Comparison of ENCODE assay signal across 7 cellular contexts in the genomic region with DNA sequence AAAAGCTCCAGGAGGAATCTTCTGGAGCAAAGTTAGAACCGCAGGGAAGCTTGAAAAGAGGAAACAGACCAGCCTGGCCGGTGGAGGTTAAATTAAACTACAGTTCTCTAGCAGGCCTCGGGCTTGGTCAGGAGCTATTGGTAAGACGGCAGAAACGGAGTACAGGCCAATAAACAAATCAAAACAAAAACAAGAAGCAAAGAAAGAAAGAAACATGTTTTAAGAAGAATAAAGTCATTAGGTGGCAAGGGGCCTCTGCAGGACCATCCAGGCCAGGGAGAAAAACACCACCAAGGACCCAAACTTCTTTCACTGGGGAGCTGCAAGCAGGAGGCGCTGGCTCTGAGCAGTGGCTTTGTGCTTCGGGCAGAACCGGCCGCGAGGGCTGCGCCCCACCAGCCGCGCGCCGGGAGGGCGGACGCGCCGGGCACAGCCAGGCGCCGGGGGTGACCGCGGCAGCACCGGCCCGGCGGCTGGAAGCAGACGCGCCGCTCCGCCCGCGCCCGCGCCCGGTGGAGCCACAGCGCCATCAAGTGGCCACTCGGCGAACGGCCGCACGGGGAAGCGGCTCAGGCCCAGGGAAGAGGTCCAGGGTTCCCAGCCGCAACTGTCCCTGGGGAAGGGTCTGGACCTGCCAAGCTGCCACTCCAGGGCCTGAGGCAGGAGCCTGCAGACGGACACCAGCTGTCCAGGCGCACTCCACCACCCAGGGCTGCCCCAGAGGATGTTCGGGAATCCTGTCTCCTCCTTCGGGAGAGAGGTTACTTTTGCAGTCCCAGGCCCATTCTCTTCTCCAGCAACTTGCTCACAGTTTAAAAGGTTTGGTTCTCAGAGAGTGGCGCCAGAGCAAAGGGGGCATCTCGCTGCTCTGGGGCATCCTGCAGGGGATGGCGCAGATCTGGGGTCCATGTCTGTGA.
A peak's percentile ranks its signal among the peaks of the same experiment; 100 is the strongest.
DNase-seq lines count a peak whose midpoint lies in the region; ATAC-seq and TF ChIP-seq lines count a peak whose summit lies in the region.

No MANE protein-coding gene starts in this region.

- in situ Hi-C loops in GM13976 (cut with MboI; ENCODE audit: low sequenced_read_pairs, unreplicated experiment) (loop anchor here (25.0 kb wide), 3 partner anchors 428 to 1778 kb away; partner anchors contain the start of gene SOX9), gastrocnemius medialis (cut with MboI; ENCODE audit: low sequenced_read_pairs in 4 of 4) (loop anchor here (5.0 to 25.0 kb wide), 5 partner anchors 1078 to 1905 kb away; no protein-coding TSS in a partner anchor)

- peak overlapping the region; percentile 64 for H3K27ac Mint-ChIP-seq in HFFc6

- DNase-seq in GM13976 (ENCODE audit: low spot score) (peak; percentile 92), HFFc6 (peak; percentile 64), NB4 (ENCODE audit: low read depth) (peak; percentile 70), T-helper 9 cell (peak; percentile 38), astrocyte of the hippocampus (ENCODE audit: low read depth, low spot score) (peak; percentile 95), hypothalamus (lab: John Stamatoyannopoulos, UW) (peak in 49 of 51 donors; percentile 27 to 91 (median 72)), gastrocnemius medialis (peak; percentile 10 to 33)

- no peaks in the 10 kb centered on the region for H3K27me3 Mint-ChIP-seq in HFFc6 (ENCODE audit: insufficient read depth)

- no peak for TF ChIP-seq POLR2A in NB4 (IDR thresholded peaks at IDR 0.05; ENCODE audit: extremely low read depth, insufficient read length)
- TF ChIP-seq POLR2A in gastrocnemius medialis (IDR thresholded peaks at IDR 0.05): no peak

- H3K4me3 Mint-ChIP-seq in HFFc6: peak overlapping the region; percentile 75

- no peaks in the 10 kb centered on the region for H3K27me3 ChIP-seq in gastrocnemius medialis

- no peaks in the 10 kb centered on the region for H3K9me3 ChIP-seq in gastrocnemius medialis

- intact Hi-C loops in gastrocnemius medialis (cut with DNase I; ENCODE audit: low total_unique reads): loop anchor here (1.0 kb wide), 3 partner anchors 1067 to 1904 kb away; no protein-coding TSS in a partner anchor

- no peaks in the 10 kb centered on the region for H3K36me3 ChIP-seq in gastrocnemius medialis

- H3K27ac ChIP-seq in gastrocnemius medialis: no peak overlapping the region

- TF ChIP-seq CTCF in GM13976 (IDR thresholded peaks at IDR 0.05; ENCODE audit: borderline replicate concordance, control extremely low read depth, extremely low read depth, insufficient read depth, missing control alignments) (peak; percentile 100), HFFc6 (IDR thresholded peaks at IDR 0.05) (peak; percentile 90), NB4 (IDR thresholded peaks at IDR 0.05; ENCODE audit: low read depth, low read length) (peak; percentile 60), gastrocnemius medialis (IDR thresholded peaks at IDR 0.05 in 4 of 5, conservative IDR thresholded peaks at IDR 0.05 in 1 of 5) (peak; percentile 80 to 96 (median 94))

- no peaks in the 10 kb centered on the region for H3K9me3 Mint-ChIP-seq in HFFc6

- ATAC-seq in gastrocnemius medialis: peak; percentile 83 to 85

- peaks cover 11% of the 10 kb centered on the region for H3K4me1 Mint-ChIP-seq in HFFc6 (ENCODE audit: low read depth)

- H3K36me3 Mint-ChIP-seq in HFFc6 (ENCODE audit: low read depth): no peaks in the 10 kb centered on the region

- peaks cover 0 to 3% of the 10 kb centered on the region in 2 donors for H3K4me1 ChIP-seq in gastrocnemius medialis

- H3K4me3 ChIP-seq in NB4 (ENCODE audit: low read depth, low read length) (no peak overlapping the region), gastrocnemius medialis (peak overlapping the region in 1 of 4 donors; percentile 28)

Comparison
In these comparisons a context has a peak if more than half of its experiments do, and no peak if none do; other contexts are left out.
1. DNase-seq: peak in every context shown above with its lines; median percentile 95 in astrocyte of the hippocampus; 92 in GM13976; 72 in hypothalamus; 70 in NB4; 64 in HFFc6; 38 in T-helper 9 cell; 22 in gastrocnemius medialis.